8 cellular contexts compared by ENCODE assay signal in the genomic region with DNA sequence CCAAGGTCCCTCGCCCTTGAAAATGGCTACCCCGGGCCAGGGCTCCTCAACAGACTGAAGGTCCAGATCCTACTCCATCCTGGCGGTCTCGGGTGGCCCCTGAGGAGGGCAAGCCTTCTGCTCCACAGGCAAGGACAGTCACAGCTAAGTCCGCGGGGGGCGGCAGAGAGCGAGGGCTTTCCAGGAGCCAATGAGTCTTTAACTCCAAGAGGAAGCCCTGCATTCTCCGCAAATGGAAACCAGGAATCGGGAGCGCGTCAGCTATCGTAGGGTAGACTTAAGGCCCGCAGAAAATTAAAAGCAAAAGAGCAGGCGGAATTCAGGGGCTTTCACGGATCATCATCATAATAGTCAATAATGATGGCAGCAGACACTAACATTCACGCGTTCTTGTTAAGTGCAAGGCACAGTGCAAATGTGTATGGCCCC.
DNase-seq lines count a peak whose midpoint lies in the region; ATAC-seq, FAIRE-seq and TF ChIP-seq lines count a peak whose summit lies in the region.

No MANE protein-coding gene starts in this region.

- no peaks in the 10 kb centered on the region for H3K36me3 Mint-ChIP-seq in chondrocyte (ENCODE audit: low read depth)

- no peaks in the 10 kb centered on the region for H3K27me3 ChIP-seq in ACC112 (ENCODE audit: insufficient read depth, low read length)

- H3K9me3 Mint-ChIP-seq in chondrocyte (ENCODE audit: low read depth) = peaks cover 4% of the 10 kb centered on the region

- TF ChIP-seq CTCF in chondrocyte (IDR thresholded peaks at IDR 0.05) = peak; percentile 23
- peak; percentile 47 for TF ChIP-seq CTCF in kidney (IDR thresholded peaks at IDR 0.05; ENCODE audit: borderline replicate concordance, extremely low read depth, insufficient read depth)

- H3K9me3 ChIP-seq in kidney (ENCODE audit: control insufficient read depth in 1 of 2, low read length in 2 of 2) = no peaks in the 10 kb centered on the region

- DNase-seq in NCI-H226 = peak; percentile 89
- DNase-seq in activated CD4-positive, CD25-positive, alpha-beta regulatory T cell treated with anti-CD3 and anti-CD28 coated beads, Interleukin-2, amount 50 U/mL, for 72 hours = peak; percentile 66
- DNase-seq in chondrocyte (ENCODE audit: low spot score) = peak; percentile 95
- peak; percentile 97 for DNase-seq in kidney
- DNase-seq in stimulated activated CD4-positive, alpha-beta T cell treated with anti-CD3 and anti-CD28 coated beads, Interleukin-12 subunit alpha, Interleukin-12 subunit beta, amount 100 ng/mL, for 48 hours (ENCODE audit: low read depth in 2 of 3, low spot score in 1 of 3) = peak; percentile 64 to 76 (median 69)

- peak overlapping the region; percentile 94 for H2AFZ ChIP-seq in ACC112 (ENCODE audit: low read length, unreplicated experiment)

- H3K36me3 ChIP-seq in ACC112 (ENCODE audit: insufficient read depth, low read length) (no peaks in the 10 kb centered on the region), kidney (ENCODE audit: control insufficient read depth in 1 of 2, insufficient read depth in 2 of 2, low read length in 2 of 2) (no peaks in the 10 kb centered on the region)

- peaks cover 5% of the 10 kb centered on the region for H3K4me1 ChIP-seq in ACC112 (ENCODE audit: control insufficient read depth, insufficient read depth, low read length, unreplicated experiment)
- H3K4me1 ChIP-seq in kidney (ENCODE audit: control insufficient read depth in 1 of 2, insufficient read depth in 1 of 2, low read depth in 1 of 2, low read length in 2 of 2) = peaks cover 0 to 4% of the 10 kb centered on the region in 2 donors

- intact Hi-C loops in kidney (cut with DNase I) = no loop called here

- H3K9ac ChIP-seq in kidney (ENCODE audit: low read length in 2 of 2) = peak overlapping the region; percentile 88 to 94

- H3K27ac ChIP-seq in ACC112 (ENCODE audit: low read depth, low read length) = peak overlapping the region; percentile 66
- peak overlapping the region; percentile 83 to 88 for H3K27ac ChIP-seq in kidney (ENCODE audit: low read depth in 2 of 2, low read length in 2 of 2)

- H3K27me3 Mint-ChIP-seq in chondrocyte (ENCODE audit: low read depth) = no peaks in the 10 kb centered on the region

- peak; percentile 46 for FAIRE-seq in kidney (lab: Jason Lieb, UNC)

- peak overlapping the region; percentile 97 for H3K4me3 Mint-ChIP-seq in chondrocyte (ENCODE audit: unreplicated experiment)

- H3K4me1 Mint-ChIP-seq in chondrocyte (ENCODE audit: low read depth) = peaks cover 53% of the 10 kb centered on the region

- peaks cover 3% of the 10 kb centered on the region for H3K79me2 ChIP-seq in ACC112 (ENCODE audit: control insufficient read depth, insufficient read depth, low read length, unreplicated experiment)

- peak; percentile 78 for ATAC-seq in GM18873 (IDR thresholded peaks at IDR 0.05; ENCODE audit: low FRiP score, unreplicated experiment)
- peak; percentile 78 for ATAC-seq in HG03159 (IDR thresholded peaks at IDR 0.05; ENCODE audit: unreplicated experiment)

- peak overlapping the region; percentile 93 for H3K27ac Mint-ChIP-seq in chondrocyte (ENCODE audit: unreplicated experiment)

- H3K4me3 ChIP-seq in ACC112 (ENCODE audit: low read depth, low read length) (peak overlapping the region; percentile 97), kidney (ENCODE audit: low read length in 2 of 2) (peak overlapping the region; percentile 100)

Comparison
In these comparisons a context has a peak if more than half of its experiments do, and no peak if none do; other contexts are left out.
1. Peak in every context shown above with its lines: DNase-seq, ATAC-seq, H3K4me3 ChIP-seq and H3K27ac ChIP-seq.